Comparison of ENCODE assay signal across 9 cellular contexts in the genomic region with DNA sequence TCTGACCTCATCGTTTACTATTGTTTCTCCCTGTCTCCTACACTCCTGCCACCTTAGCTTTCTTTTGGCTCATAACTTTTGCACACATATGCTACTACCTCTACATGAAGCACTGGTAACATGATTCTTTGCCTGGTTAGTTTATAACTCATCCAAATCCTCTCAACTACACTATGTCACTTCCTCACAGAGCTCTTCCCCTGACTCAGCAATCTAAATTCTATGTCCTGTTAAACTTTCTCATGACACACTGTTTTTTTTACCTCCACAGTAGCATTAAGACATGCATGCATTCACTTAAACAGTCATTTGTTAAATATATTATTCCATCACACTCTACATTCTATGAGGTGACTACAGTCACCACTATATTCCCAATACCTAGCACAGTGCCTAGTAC. TPM values are rescaled to one million over a fixed set of nuclear protein-coding genes. Genes with fewer than 3 reads are reported as not detected.
DNase-seq lines count a peak whose midpoint lies in the region; ATAC-seq and TF ChIP-seq lines count a peak whose summit lies in the region.
"Had no signal": no experiment of that assay in that cellular context is flagged by ENCODE, and none has a peak within 500 bp of the region (broad histone marks: within the 10 kb centered on the region; RNA-seq: fewer than 3 reads in every experiment).

No MANE protein-coding gene starts in this region.

- H3K4me3 ChIP-seq in NB4 (ENCODE audit: low read depth, low read length) (no peak overlapping the region), cardiac fibroblast (replicated peaks in 1 of 2; ENCODE audit: low read depth in 2 of 2, low read length in 2 of 2) (no peak overlapping the region)
- H3K4me3 ChIP-seq: right lobe of liver had no signal

- H3K27ac Mint-ChIP-seq in nephron progenitor cell: peak overlapping the region; percentile 11

- TF ChIP-seq POLR2A in NB4 (IDR thresholded peaks at IDR 0.05; ENCODE audit: extremely low read depth, insufficient read length): no peak

- no peak overlapping the region for H3K4me3 Mint-ChIP-seq in nephron progenitor cell

- in situ Hi-C loops in G401 (cut with HindIII; ENCODE audit: low sequenced_read_pairs): no loop called here

- DNase-seq in GM03348 (ENCODE audit: low spot score) (peak; percentile 34), NB4 (ENCODE audit: low read depth) (peak; percentile 40), cardiac fibroblast (ENCODE audit: low read depth in 2 of 2) (peak; percentile 59 to 94), nephron progenitor cell (no peak), G401 (ENCODE audit: low spot score) (no peak)
- DNase-seq: right lobe of liver had no signal

- H3K36me3 Mint-ChIP-seq in nephron progenitor cell (ENCODE audit: low read depth): peaks cover 29% of the 10 kb centered on the region

- no peaks in the 10 kb centered on the region for H3K9me3 Mint-ChIP-seq in nephron progenitor cell

- H3K27me3 Mint-ChIP-seq in nephron progenitor cell (ENCODE audit: low read depth, poor library complexity): no peaks in the 10 kb centered on the region

- no peak for ATAC-seq in HG02759 (IDR thresholded peaks at IDR 0.05; ENCODE audit: unreplicated experiment)
- no peak for ATAC-seq in GM18502 (IDR thresholded peaks at IDR 0.05; ENCODE audit: poor library complexity, unreplicated experiment)
- no peak for ATAC-seq in GM21619 (IDR thresholded peaks at IDR 0.05; ENCODE audit: unreplicated experiment)

- no peak for TF ChIP-seq CTCF in NB4 (IDR thresholded peaks at IDR 0.05; ENCODE audit: low read depth, low read length)
- no peak for TF ChIP-seq CTCF in cardiac fibroblast (IDR thresholded peaks at IDR 0.05; ENCODE audit: low read depth, low read length)
- no peak for TF ChIP-seq CTCF in nephron progenitor cell (IDR thresholded peaks at IDR 0.05)

- H3K4me1 Mint-ChIP-seq in nephron progenitor cell: peaks cover 10% of the 10 kb centered on the region

RNA-seq across cellular contexts. Expression of gene APPBP2, which starts 19.7 kb away (rescaled TPM):
- 32.7 and 34.7 TPM in 2 replicates for total RNA-seq in G401 (2014; rRNA removed; shearing (Covaris generic))

Comparison
In these comparisons a context has a peak if more than half of its experiments do, and no peak if none do; other contexts are left out.
1. DNase-seq: peak in GM03348 (single experiment), NB4 (single experiment) and cardiac fibroblast (2 of 2); none in nephron progenitor cell (single experiment) and G401 (single experiment).